8 cellular contexts compared by ENCODE assay signal in the genomic region with DNA sequence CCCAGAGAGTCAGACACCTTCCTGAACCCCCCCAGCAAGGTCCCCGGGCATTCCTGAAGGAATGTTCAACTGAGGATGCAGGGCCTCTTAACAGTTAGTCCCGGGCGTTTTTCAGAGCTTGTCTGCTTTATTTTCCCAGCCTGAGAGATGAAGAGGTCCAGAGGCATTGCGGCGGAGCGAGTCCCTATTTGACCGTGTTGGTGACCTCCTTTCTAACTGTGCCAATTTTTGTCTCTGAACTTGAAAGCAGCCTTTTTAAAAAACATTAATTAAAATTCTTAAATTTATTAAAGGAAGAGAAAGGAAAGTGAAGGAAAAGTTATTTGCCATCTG. TPM values are rescaled to one million over a fixed set of nuclear protein-coding genes. Genes with fewer than 3 reads are reported as not detected.
DNase-seq lines count a peak whose midpoint lies in the region; ATAC-seq and TF ChIP-seq lines count a peak whose summit lies in the region.

No MANE protein-coding gene starts in this region.

- peaks cover 52 to 69% of the 10 kb centered on the region in 2 experiments for H3K4me1 Mint-ChIP-seq in H9

- H4K91ac ChIP-seq in H9 (ENCODE audit: insufficient read length, low read depth, low read length): no peak overlapping the region

- H3K27ac ChIP-seq in H9 (ENCODE audit: insufficient read length, low read depth, low read length) (peak overlapping the region; percentile 1), heart right ventricle (peak overlapping the region; percentile 86 to 99 (median 98)), skeletal muscle tissue (ENCODE audit: low read depth, low read length) (peak overlapping the region; percentile 94)

- H3K4me3 ChIP-seq in BJ (ENCODE audit: low read depth, low read length) (peak overlapping the region; percentile 87), WI38 (ENCODE audit: low read depth, low read length) (peak overlapping the region; percentile 92), heart right ventricle (peak overlapping the region; percentile 27 to 97 (median 80)), skeletal muscle tissue (ENCODE audit: low read length in 3 of 3) (peak overlapping the region; percentile 85 to 96 (median 91))

- H3K9me3 Mint-ChIP-seq in H9: no peaks in the 10 kb centered on the region

- no peak overlapping the region for H3K23ac ChIP-seq in H9 (ENCODE audit: insufficient read length, low read depth, low read length)

- no peaks in the 10 kb centered on the region for H3K27me3 ChIP-seq in BJ (ENCODE audit: control insufficient read depth, insufficient read depth, low read length)
- no peaks in the 10 kb centered on the region for H3K27me3 ChIP-seq in H9 (ENCODE audit: insufficient read depth, low read length)
- no peaks in the 10 kb centered on the region for H3K27me3 ChIP-seq in heart right ventricle
- no peaks in the 10 kb centered on the region for H3K27me3 ChIP-seq in skeletal muscle tissue (ENCODE audit: control insufficient read depth in 3 of 3, insufficient read depth in 3 of 3, low read length in 3 of 3)

- peak overlapping the region; percentile 87 to 93 for H3K4me3 Mint-ChIP-seq in H9

- no peak overlapping the region for H2BK20ac ChIP-seq in H9 (ENCODE audit: low read depth, low read length, poor library complexity, severe bottlenecking)

- H2BK15ac ChIP-seq in H9 (ENCODE audit: low read depth, low read length): no peak overlapping the region

- no peak overlapping the region for H2BK120ac ChIP-seq in H9 (ENCODE audit: low read depth, low read length, poor library complexity, severe bottlenecking)

- no peak overlapping the region for H2AFZ ChIP-seq in H9 (ENCODE audit: low read length)

- no peak overlapping the region for H3K14ac ChIP-seq in H9 (ENCODE audit: insufficient read depth, low read length)

- no peak overlapping the region for H3T11ph ChIP-seq in H9 (ENCODE audit: low read length)

- no peak overlapping the region; the same call in 1 of the 2 replicates for H3K4ac ChIP-seq in H9 (ENCODE audit: low read depth, low read length)

- TF ChIP-seq CTCF in BJ (IDR thresholded peaks at IDR 0.05; ENCODE audit: insufficient read depth, low read depth, low read length) (no peak), H9 (conservative IDR thresholded peaks at IDR 0.05) (no peak), WI38 (IDR thresholded peaks at IDR 0.05; ENCODE audit: low read depth, low read length) (no peak), heart right ventricle (IDR thresholded peaks at IDR 0.05) (no peak)

- POLR2A ChIA-PET in BJ (lab: Charles Lee): no interaction called here

- peak overlapping the region; percentile 30 for H3K4me2 ChIP-seq in H9 (ENCODE audit: insufficient read depth, insufficient read length, low read length)

- intact Hi-C loops in heart right ventricle (cut with DNase I): loop anchor here in 1 of 10 donors (1.0 kb wide), 1 partner anchor 87 kb away; no protein-coding TSS in a partner anchor

- H3K56ac ChIP-seq in H9 (ENCODE audit: insufficient read length, low read depth, low read length): no peak overlapping the region

- H3K4me1 ChIP-seq in H9 (ENCODE audit: insufficient read depth, low read length): peaks cover 3% of the 10 kb centered on the region; the same call in 1 of the 2 replicates
- H3K4me1 ChIP-seq in heart right ventricle: peaks cover 0 to 41% (median 25%) of the 10 kb centered on the region in 9 donors
- peaks cover 6 to 12% (median 7%) of the 10 kb centered on the region in 3 donors for H3K4me1 ChIP-seq in skeletal muscle tissue (ENCODE audit: control insufficient read depth in 3 of 3, insufficient read depth in 3 of 3, low read length in 3 of 3)

- H2BK5ac ChIP-seq in H9 (ENCODE audit: insufficient read length, low read length): no peak overlapping the region

- H3K27ac Mint-ChIP-seq in H9: peak overlapping the region; percentile 94 to 99 (median 99)

- DNase-seq in BJ (ENCODE audit: low read depth) (no peak), H9 (no peak), heart right ventricle (no peak), NCI-H146 (lab: John Stamatoyannopoulos, UW) (no peak), cerebellum (ENCODE audit: low spot score) (no peak)

- WGBS in H9 (ENCODE audit: extremely low coverage, insufficient read length, low lambda C conversion rate): no CpG with 5 or more reads among the region's 7 CpGs
- WGBS in heart right ventricle, 2 donors: 9 to 10% methylated on average over 7 of the region's 7 CpGs

- no peak overlapping the region for H3K9ac ChIP-seq in H9 (ENCODE audit: extremely low read depth, insufficient read length, low read length)
- H3K9ac ChIP-seq in skeletal muscle tissue (ENCODE audit: low read depth in 1 of 3, low read length in 3 of 3): peak overlapping the region; percentile 64 to 88 (median 85)

- no peak overlapping the region for H4K8ac ChIP-seq in H9 (replicated peaks; ENCODE audit: insufficient read length, low read depth, low read length)

- no peak overlapping the region for H2BK12ac ChIP-seq in H9 (ENCODE audit: insufficient read length, low read depth, low read length)

- CTCF ChIA-PET in BJ (lab: Yijun Ruan, JAX): no interaction called here

- H3K27me3 Mint-ChIP-seq in H9 (ENCODE audit: low read depth): no peaks in the 10 kb centered on the region

- H3K9me3 ChIP-seq in H9 (ENCODE audit: control insufficient read depth, low read depth, low read length) (no peaks in the 10 kb centered on the region), heart right ventricle (no peaks in the 10 kb centered on the region), skeletal muscle tissue (ENCODE audit: control insufficient read depth in 3 of 3, low read length in 3 of 3) (no peaks in the 10 kb centered on the region)

- H3K18ac ChIP-seq in H9 (ENCODE audit: insufficient read length, low read depth, low read length): peak overlapping the region; percentile 42

- H3K79me1 ChIP-seq in H9 (ENCODE audit: insufficient read depth, low read depth, low read length, poor library complexity, severe bottlenecking): no peaks in the 10 kb centered on the region

- ATAC-seq in heart right ventricle (peak; percentile 1 to 43 (median 20)), GM19455 (IDR thresholded peaks at IDR 0.05; ENCODE audit: unreplicated experiment) (no peak)

- H2AK5ac ChIP-seq in H9 (ENCODE audit: insufficient read length, low read length): no peak overlapping the region

- H4K5ac ChIP-seq in H9 (ENCODE audit: insufficient read length, low read depth, low read length): no peak overlapping the region

- H4K20me1 ChIP-seq in H9 (ENCODE audit: control insufficient read depth, insufficient read depth, insufficient read length): no peaks in the 10 kb centered on the region

- H3K23me2 ChIP-seq in H9 (ENCODE audit: insufficient read length, low read depth, low read length, poor library complexity, severe bottlenecking): peaks cover 6% of the 10 kb centered on the region

- H3K36me3 Mint-ChIP-seq in H9 (ENCODE audit: insufficient read depth in 1 of 3, low read depth in 3 of 3): peaks cover 3 to 27% (median 15%) of the 10 kb centered on the region in 3 experiments; a peak in 5 of 7 replicates

- H3K36me3 ChIP-seq in BJ (ENCODE audit: control insufficient read depth, insufficient read depth, low read length) (no peaks in the 10 kb centered on the region), heart right ventricle (no peaks in the 10 kb centered on the region), skeletal muscle tissue (ENCODE audit: control insufficient read depth in 3 of 3, insufficient read depth in 3 of 3, low read length in 3 of 3) (no peaks in the 10 kb centered on the region)

- H3K79me2 ChIP-seq in H9 (ENCODE audit: insufficient read depth, low read length): peaks cover 24% of the 10 kb centered on the region

RNA-seq across cellular contexts. Expression of a gene that starts 0.4 kb away (rescaled TPM):
- polyA plus RNA-seq in BJ (2011; rRNA removed) (12.4 and 20.5 TPM in 2 replicates), heart right ventricle (1 to 10 TPM; 3.9 to 6.4 TPM)
- 31.8 and 39.1 TPM in 2 replicates for polyA minus RNA-seq in BJ (2011; rRNA and poly(A)+ RNA removed)
- total RNA-seq in H9 (2021) (112 and 117 TPM in 2 replicates), heart right ventricle (10 to 100 TPM; 21.8 to 30.2 (median 24.3) TPM), skeletal muscle tissue (45.9 TPM), cerebellum (110 TPM)

Comparison
In these comparisons a context has a peak if more than half of its experiments do, and no peak if none do; other contexts are left out.
1. H3K27ac ChIP-seq: peak in every context shown above with its lines; median percentile 98 in heart right ventricle; 94 in skeletal muscle tissue; 1 in H9.